Comparison of ENCODE assay signal across 23 cellular contexts in genomic region chr12:5439333-5439732, GRCh38. TPM values are rescaled to one million over a fixed set of nuclear protein-coding genes. Genes with fewer than 3 reads are reported as not detected.
DNase-seq lines count a peak whose midpoint lies in the region; ATAC-seq and TF ChIP-seq lines count a peak whose summit lies in the region.
"Had no signal": no experiment of that assay in that cellular context is flagged by ENCODE, and none has a peak within 500 bp of the region (broad histone marks: within the 10 kb centered on the region; RNA-seq: fewer than 3 reads in every experiment).

No MANE protein-coding gene starts in this region.

- no peak for ATAC-seq in activated CD8-positive, alpha-beta memory T cell treated with anti-CD3 and anti-CD28 coated beads, Interleukin-2, amount 10 ng/mL, durations not matched to agents 7 days and 5 days
- ATAC-seq in GM18861 (IDR thresholded peaks at IDR 0.05; ENCODE audit: unreplicated experiment), result no peak
- ATAC-seq: left ventricle myocardium superior; stimulated activated naive CD8-positive, alpha-beta T cell treated with anti-CD3 and anti-CD28 coated beads, Interleukin-15, amount 100 ng/mL, for 72 hours had no signal

- H3K36me3 Mint-ChIP-seq in chondrocyte (ENCODE audit: low read depth) (no peaks in the 10 kb centered on the region), type B pancreatic cell (peaks cover 14% of the 10 kb centered on the region)
- H3K36me3 Mint-ChIP-seq in activated CD8-positive, alpha-beta memory T cell treated with anti-CD3 and anti-CD28 coated beads, Interleukin-2, amount 10 ng/mL, durations not matched to agents 7 days and 5 days, result no peaks in the 10 kb centered on the region
- H3K36me3 Mint-ChIP-seq: activated naive CD8-positive, alpha-beta T cell treated with anti-CD3 and anti-CD28 coated beads, Interleukin-2, amount 10 ng/mL, durations not matched to agents 7 days and 5 days; CD8-positive, alpha-beta memory T cell had no signal

- H3K4me1 Mint-ChIP-seq in chondrocyte (ENCODE audit: low read depth), result peaks cover 7% of the 10 kb centered on the region
- H3K4me1 Mint-ChIP-seq in type B pancreatic cell (ENCODE audit: unreplicated experiment), result peaks cover 20% of the 10 kb centered on the region
- no peaks in the 10 kb centered on the region for H3K4me1 Mint-ChIP-seq in activated CD8-positive, alpha-beta memory T cell treated with anti-CD3 and anti-CD28 coated beads, Interleukin-2, amount 10 ng/mL, durations not matched to agents 7 days and 5 days
- H3K4me1 Mint-ChIP-seq: activated naive CD8-positive, alpha-beta T cell treated with anti-CD3 and anti-CD28 coated beads, Interleukin-2, amount 10 ng/mL, durations not matched to agents 7 days and 5 days; CD8-positive, alpha-beta memory T cell; stimulated activated naive CD8-positive, alpha-beta T cell treated with anti-CD3 and anti-CD28 coated beads, Interleukin-15, amount 100 ng/mL, for 72 hours had no signal

- H3K9me3 Mint-ChIP-seq in chondrocyte (ENCODE audit: low read depth) (peaks cover 8% of the 10 kb centered on the region), type B pancreatic cell (no peaks in the 10 kb centered on the region)
- no peaks in the 10 kb centered on the region for H3K9me3 Mint-ChIP-seq in activated CD8-positive, alpha-beta memory T cell treated with anti-CD3 and anti-CD28 coated beads, Interleukin-2, amount 10 ng/mL, durations not matched to agents 7 days and 5 days (ENCODE audit: low read depth)
- H3K9me3 Mint-ChIP-seq: activated naive CD8-positive, alpha-beta T cell treated with anti-CD3 and anti-CD28 coated beads, Interleukin-2, amount 10 ng/mL, durations not matched to agents 7 days and 5 days; stimulated activated naive CD8-positive, alpha-beta T cell treated with anti-CD3 and anti-CD28 coated beads, Interleukin-15, amount 100 ng/mL, for 72 hours had no signal

- peak; percentile 28 for TF ChIP-seq CTCF in chondrocyte (IDR thresholded peaks at IDR 0.05)
- no peak for TF ChIP-seq CTCF in type B pancreatic cell (conservative IDR thresholded peaks at IDR 0.05)

- H3K4me3 Mint-ChIP-seq in chondrocyte (ENCODE audit: unreplicated experiment), result no peak overlapping the region
- no peak overlapping the region for H3K4me3 Mint-ChIP-seq in type B pancreatic cell
- H3K4me3 Mint-ChIP-seq in activated CD8-positive, alpha-beta memory T cell treated with anti-CD3 and anti-CD28 coated beads, Interleukin-2, amount 10 ng/mL, durations not matched to agents 7 days and 5 days, result no peak overlapping the region
- H3K4me3 Mint-ChIP-seq: activated naive CD8-positive, alpha-beta T cell treated with anti-CD3 and anti-CD28 coated beads, Interleukin-2, amount 10 ng/mL, durations not matched to agents 7 days and 5 days; CD8-positive, alpha-beta memory T cell; stimulated activated naive CD8-positive, alpha-beta T cell treated with anti-CD3 and anti-CD28 coated beads, Interleukin-15, amount 100 ng/mL, for 72 hours had no signal

- H3K27me3 Mint-ChIP-seq in chondrocyte (ENCODE audit: low read depth) (peaks cover 31% of the 10 kb centered on the region), type B pancreatic cell (peaks cover 23% of the 10 kb centered on the region)
- H3K27me3 Mint-ChIP-seq in activated CD8-positive, alpha-beta memory T cell treated with anti-CD3 and anti-CD28 coated beads, Interleukin-2, amount 10 ng/mL, durations not matched to agents 7 days and 5 days, result peaks cover 2% of the 10 kb centered on the region

- peak; percentile 25 for DNase-seq in NCI-H82 (lab: John Stamatoyannopoulos, UW)
- no peak for DNase-seq in NCI-H82 treated with DMSO at 0.1 percent for 48 hours (lab: John Stamatoyannopoulos, UW; ENCODE audit: unreplicated experiment)
- DNase-seq in NAMALWA (ENCODE audit: low spot score), result peak; percentile 44
- DNase-seq in chondrocyte (ENCODE audit: low spot score), result no peak
- DNase-seq in type B pancreatic cell (ENCODE audit: extremely low spot score, unreplicated experiment), result no peak
- no peak for DNase-seq in activated CD8-positive, alpha-beta memory T cell treated with anti-CD3 and anti-CD28 coated beads, Interleukin-2, amount 10 ng/mL, durations not matched to agents 7 days and 5 days
- DNase-seq in NCI-H2171 (lab: John Stamatoyannopoulos, UW), result no peak
- DNase-seq: activated CD4-positive, CD25-positive, alpha-beta regulatory T cell; activated naive CD8-positive, alpha-beta T cell treated with anti-CD3 and anti-CD28 coated beads, Interleukin-2, amount 10 ng/mL, durations not matched to agents 7 days and 5 days; CD8-positive, alpha-beta memory T cell; dorsolateral prefrontal cortex; H7; left ventricle myocardium superior; NCI-H1436; NCI-H510A; nucleus accumbens; right cardiac atrium; SJCRH30; stimulated activated naive CD8-positive, alpha-beta T cell treated with anti-CD3 and anti-CD28 coated beads, Interleukin-15, amount 100 ng/mL, for 72 hours; T-helper 2 cell had no signal

- H3K27ac Mint-ChIP-seq in chondrocyte (ENCODE audit: unreplicated experiment) (no peak overlapping the region), type B pancreatic cell (peak overlapping the region; percentile 28)
- no peak overlapping the region for H3K27ac Mint-ChIP-seq in activated CD8-positive, alpha-beta memory T cell treated with anti-CD3 and anti-CD28 coated beads, Interleukin-2, amount 10 ng/mL, durations not matched to agents 7 days and 5 days
- H3K27ac Mint-ChIP-seq: activated naive CD8-positive, alpha-beta T cell treated with anti-CD3 and anti-CD28 coated beads, Interleukin-2, amount 10 ng/mL, durations not matched to agents 7 days and 5 days; CD8-positive, alpha-beta memory T cell; stimulated activated naive CD8-positive, alpha-beta T cell treated with anti-CD3 and anti-CD28 coated beads, Interleukin-15, amount 100 ng/mL, for 72 hours had no signal

- CTCF ChIA-PET in activated CD8-positive, alpha-beta memory T cell treated with anti-CD3 and anti-CD28 coated beads, Interleukin-2, amount 10 ng/mL, durations not matched to agents 7 days and 5 days (lab: Charles Lee), result no interaction called here

RNA-seq across cellular contexts. Expression of gene NTF3, which starts 7.4 kb away (rescaled TPM):
- total RNA-seq in chondrocyte (0.80 to 2.6 TPM (median 2.5 TPM) in 3 replicates), type B pancreatic cell (ENCODE audit: low replicate concordance) (13.0 and 16.7 TPM in 2 replicates)
- total RNA-seq in activated CD8-positive, alpha-beta memory T cell treated with anti-CD3 and anti-CD28 coated beads, Interleukin-2, amount 10 ng/mL, durations not matched to agents 7 days and 5 days, result not detected
- total RNA-seq: activated CD8-positive, alpha-beta memory T cell treated with anti-CD3 and anti-CD28 coated beads for 36 hours; activated naive CD8-positive, alpha-beta T cell treated with anti-CD3 and anti-CD28 coated beads, Interleukin-2, amount 10 ng/mL, durations not matched to agents 7 days and 5 days; CD8-positive, alpha-beta memory T cell; G401 had no signal

Comparison
In these comparisons a context has a peak if more than half of its experiments do, and no peak if none do; other contexts are left out.
1. DNase-seq: peak in NCI-H82 (single experiment) and NAMALWA (single experiment); none in NCI-H82 treated with DMSO at 0.1 percent for 48 hours (single experiment), chondrocyte (single experiment), type B pancreatic cell (single experiment), activated CD8-positive, alpha-beta memory T cell treated with anti-CD3 and anti-CD28 coated beads, Interleukin-2, amount 10 ng/mL, durations not matched to agents 7 days and 5 days (single experiment) and NCI-H2171 (single experiment).